8 cellular contexts compared by ENCODE assay signal in the genomic region with DNA sequence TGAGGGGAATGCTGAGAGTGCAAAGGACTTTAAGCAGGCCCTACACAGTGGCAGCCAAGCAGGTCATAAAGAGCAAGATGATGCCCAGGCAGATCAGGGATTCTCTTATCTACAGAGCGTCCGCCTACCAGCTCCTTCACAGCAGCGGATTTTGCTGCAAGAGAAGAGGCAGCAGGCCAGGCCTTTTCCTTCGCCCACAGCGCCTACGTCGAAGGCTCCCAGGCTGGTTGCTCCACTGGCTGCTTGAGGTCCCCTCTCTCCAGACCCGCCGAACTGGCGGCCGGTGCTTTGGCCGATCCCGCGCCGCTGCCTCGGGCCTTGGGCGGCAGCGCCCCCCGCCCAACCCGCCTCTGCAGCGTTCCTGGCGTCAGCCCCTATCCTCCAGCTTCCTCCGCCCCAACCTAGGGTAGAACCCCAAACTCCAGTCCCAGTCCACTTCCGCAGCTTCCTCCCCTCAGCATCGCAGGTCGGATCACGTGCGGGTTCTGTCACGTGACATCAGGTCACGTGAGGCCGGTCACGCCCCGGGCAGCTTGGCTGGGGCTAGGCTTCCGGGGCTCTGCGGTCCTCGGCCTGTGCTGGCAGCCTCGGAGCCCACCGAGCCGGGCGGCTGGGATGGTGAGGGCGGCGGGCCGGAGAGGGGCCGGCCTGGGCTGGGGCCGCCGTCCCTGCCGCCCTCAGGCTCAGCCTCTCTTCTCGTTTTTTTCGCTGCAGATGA. TPM values are rescaled to one million over a fixed set of nuclear protein-coding genes. Genes with fewer than 3 reads are reported as not detected.
DNase-seq lines count a peak whose midpoint lies in the region; ATAC-seq and TF ChIP-seq lines count a peak whose summit lies in the region.
"Not testable (repeated sequence)": the region's sequence is repeated elsewhere in the genome, so short reads cannot be mapped to it uniquely, and the experiment has no call there.

A gene with protein sequence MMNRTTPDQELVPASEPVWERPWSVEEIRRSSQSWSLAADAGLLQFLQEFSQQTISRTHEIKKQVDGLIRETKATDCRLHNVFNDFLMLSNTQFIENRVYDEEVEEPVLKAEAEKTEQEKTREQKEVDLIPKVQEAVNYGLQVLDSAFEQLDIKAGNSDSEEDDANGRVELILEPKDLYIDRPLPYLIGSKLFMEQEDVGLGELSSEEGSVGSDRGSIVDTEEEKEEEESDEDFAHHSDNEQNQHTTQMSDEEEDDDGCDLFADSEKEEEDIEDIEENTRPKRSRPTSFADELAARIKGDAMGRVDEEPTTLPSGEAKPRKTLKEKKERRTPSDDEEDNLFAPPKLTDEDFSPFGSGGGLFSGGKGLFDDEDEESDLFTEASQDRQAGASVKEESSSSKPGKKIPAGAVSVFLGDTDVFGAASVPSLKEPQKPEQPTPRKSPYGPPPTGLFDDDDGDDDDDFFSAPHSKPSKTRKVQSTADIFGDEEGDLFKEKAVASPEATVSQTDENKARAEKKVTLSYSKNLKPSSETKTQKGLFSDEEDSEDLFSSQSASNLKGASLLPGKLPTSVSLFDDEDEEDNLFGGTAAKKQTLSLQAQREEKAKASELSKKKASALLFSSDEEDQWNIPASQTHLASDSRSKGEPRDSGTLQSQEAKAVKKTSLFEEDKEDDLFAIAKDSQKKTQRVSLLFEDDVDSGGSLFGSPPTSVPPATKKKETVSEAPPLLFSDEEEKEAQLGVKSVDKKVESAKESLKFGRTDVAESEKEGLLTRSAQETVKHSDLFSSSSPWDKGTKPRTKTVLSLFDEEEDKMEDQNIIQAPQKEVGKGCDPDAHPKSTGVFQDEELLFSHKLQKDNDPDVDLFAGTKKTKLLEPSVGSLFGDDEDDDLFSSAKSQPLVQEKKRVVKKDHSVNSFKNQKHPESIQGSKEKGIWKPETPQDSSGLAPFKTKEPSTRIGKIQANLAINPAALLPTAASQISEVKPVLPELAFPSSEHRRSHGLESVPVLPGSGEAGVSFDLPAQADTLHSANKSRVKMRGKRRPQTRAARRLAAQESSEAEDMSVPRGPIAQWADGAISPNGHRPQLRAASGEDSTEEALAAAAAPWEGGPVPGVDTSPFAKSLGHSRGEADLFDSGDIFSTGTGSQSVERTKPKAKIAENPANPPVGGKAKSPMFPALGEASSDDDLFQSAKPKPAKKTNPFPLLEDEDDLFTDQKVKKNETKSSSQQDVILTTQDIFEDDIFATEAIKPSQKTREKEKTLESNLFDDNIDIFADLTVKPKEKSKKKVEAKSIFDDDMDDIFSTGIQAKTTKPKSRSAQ (N-terminal part only) (plus strand): TSS at position 564 of the 718 bp plus-strand sequence. CDS start 52 bp downstream, at position 616.

- H3K36me3 Mint-ChIP-seq in type B pancreatic cell, result not testable (repeated sequence)

- H3K4me1 Mint-ChIP-seq in type B pancreatic cell (ENCODE audit: unreplicated experiment), result not testable (repeated sequence)

- H3K9me3 Mint-ChIP-seq in type B pancreatic cell, result not testable (repeated sequence)

- peak within 1 kb of the TSS; percentile 84 for H3K27ac ChIP-seq in left ventricle myocardium inferior (replicated peaks)

- DNase-seq in NCI-H187 (lab: John Stamatoyannopoulos, UW) (peak; percentile 36 to 41), T-helper 22 cell (ENCODE audit: low read depth) (peak; percentile 98), anterior cingulate cortex (lab: John Stamatoyannopoulos, UW) (peak; percentile 40 to 94 (median 83)), left ventricle myocardium inferior (peak; percentile 91), posterior vena cava (ENCODE audit: low spot score) (peak; percentile 98), type B pancreatic cell (ENCODE audit: extremely low spot score, unreplicated experiment) (peak; percentile 97)

- not testable (repeated sequence) for H3K27me3 Mint-ChIP-seq in type B pancreatic cell

- not testable (repeated sequence) for H3K27me3 ChIP-seq in left ventricle myocardium inferior (ENCODE audit: low read depth)

- intact Hi-C loops in left ventricle myocardium inferior (cut with micrococcal nuclease); posterior vena cava (cut with DNase I): not testable (repeated sequence)

- H3K9me3 ChIP-seq in left ventricle myocardium inferior (replicated peaks), result not testable (repeated sequence)

- H3K4me3 ChIP-seq in left ventricle myocardium inferior, result peak within 1 kb of the TSS; percentile 80

- ATAC-seq in GM18502 (IDR thresholded peaks at IDR 0.05; ENCODE audit: poor library complexity, unreplicated experiment) (peak; percentile 90), HG02885 (IDR thresholded peaks at IDR 0.05; ENCODE audit: poor library complexity, unreplicated experiment) (peak; percentile 92)

- H3K4me3 Mint-ChIP-seq in type B pancreatic cell, result peak within 1 kb of the TSS; percentile 88

- H3K27ac Mint-ChIP-seq in type B pancreatic cell, result peak within 1 kb of the TSS; percentile 67

- not testable (repeated sequence) for TF ChIP-seq CTCF in left ventricle myocardium inferior (IDR thresholded peaks at IDR 0.05; ENCODE audit: borderline replicate concordance); type B pancreatic cell (conservative IDR thresholded peaks at IDR 0.05)

- not testable (repeated sequence) for H3K4me1 ChIP-seq in left ventricle myocardium inferior

- not testable (repeated sequence) for H3K36me3 ChIP-seq in left ventricle myocardium inferior

RNA-seq across cellular contexts. Expression of the gene that starts here (rescaled TPM):
- 30.3 TPM for total RNA-seq in left ventricle myocardium inferior
- total RNA-seq in posterior vena cava, result 10 to 100 TPM; 34.5 to 34.7 TPM
- total RNA-seq in type B pancreatic cell (ENCODE audit: low replicate concordance), result 41.1 and 45.5 TPM in 2 replicates

Comparison
In these comparisons a context has a peak if more than half of its experiments do, and no peak if none do; other contexts are left out.
1. Peak in every context shown above with its lines: DNase-seq, ATAC-seq, H3K4me3 ChIP-seq and H3K27ac ChIP-seq.
2. DNase-seq: peak in every context shown above with its lines; median percentile 98 in T-helper 22 cell; 98 in posterior vena cava; 97 in type B pancreatic cell; 91 in left ventricle myocardium inferior; 83 in anterior cingulate cortex; 38 in NCI-H187.